8 cellular contexts compared by ENCODE assay signal in the genomic region with DNA sequence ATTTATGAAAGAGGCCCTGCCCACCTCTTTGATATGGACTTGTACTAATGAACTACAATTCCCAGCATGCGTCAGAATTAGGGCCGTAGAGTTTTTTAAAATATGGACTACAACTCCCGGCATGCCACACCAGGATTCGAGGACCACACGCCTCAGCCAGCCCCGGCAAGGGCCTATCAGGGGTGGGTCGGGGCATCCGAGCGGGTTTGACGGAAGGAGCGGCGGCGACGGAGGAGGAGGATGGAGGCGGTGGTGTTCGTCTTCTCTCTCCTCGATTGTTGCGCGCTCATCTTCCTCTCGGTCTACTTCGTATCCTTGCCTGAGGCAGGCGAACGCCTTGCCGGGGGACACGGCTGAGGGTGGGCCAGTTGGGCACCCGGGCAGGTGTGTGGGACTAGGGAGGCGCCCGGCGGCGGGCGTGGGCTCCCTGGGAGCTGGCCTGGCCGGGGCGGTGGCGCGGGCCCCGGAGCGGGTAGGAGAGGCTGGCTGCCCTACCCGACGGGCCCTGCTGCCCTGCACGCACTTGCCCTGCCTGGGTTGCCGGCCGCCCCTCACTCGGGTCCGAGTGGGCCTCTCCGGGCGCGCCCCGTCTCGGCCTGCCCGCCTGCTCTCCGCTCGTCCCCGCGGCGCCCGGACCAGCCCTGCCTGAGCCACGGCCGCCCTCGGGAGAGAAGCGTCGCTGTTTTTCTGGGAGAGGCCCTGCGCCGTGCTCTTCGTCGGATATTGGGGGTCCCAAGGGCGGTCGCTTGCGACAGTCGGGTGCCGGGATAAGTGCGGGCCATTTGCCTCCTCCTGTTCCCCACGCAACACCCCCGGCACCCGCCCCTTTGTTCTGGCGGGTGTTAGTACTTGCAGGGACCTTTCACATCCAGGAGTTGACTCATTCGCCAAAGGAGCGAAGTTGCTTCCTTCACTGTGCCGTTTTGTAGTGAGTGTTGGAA. TPM values are rescaled to one million over a fixed set of nuclear protein-coding genes. Genes with fewer than 3 reads are reported as not detected.
DNase-seq lines count a peak whose midpoint lies in the region; ATAC-seq and TF ChIP-seq lines count a peak whose summit lies in the region.

A gene (plus strand): TSS at position 195 of the 941 bp plus-strand sequence. CDS start 46 bp downstream, at position 241.

- 0% methylated on average over 24 to 54 of the region's 78 CpGs for WGBS in lower leg skin, 2 donors

- ATAC-seq in GM19438 (IDR thresholded peaks at IDR 0.05; ENCODE audit: low read depth, unreplicated experiment): peak; percentile 97
- peak; percentile 96 for ATAC-seq in HG03575 (IDR thresholded peaks at IDR 0.05; ENCODE audit: extremely low read depth, insufficient number of reproducible peaks, low FRiP score, unreplicated experiment)

- DNase-seq in CD1c-positive myeloid dendritic cell (ENCODE audit: extremely low spot score) (peak; percentile 95), NCI-H82 treated with DMSO at 0.1 percent for 48 hours (lab: John Stamatoyannopoulos, UW; ENCODE audit: unreplicated experiment) (peak; percentile 98), ecto neural progenitor cell (ENCODE audit: low spot score) (peak; percentile 92), lower leg skin (ENCODE audit: low spot score in 2 of 2) (peak; percentile 94 to 98)
- DNase-seq in activated CD4-positive, alpha-beta memory T cell treated with anti-CD3 and anti-CD28 coated beads, Interleukin-2, amount 10 ng/mL, durations not matched to agents 7 days and 5 days: peak; percentile 94
- DNase-seq in stimulated activated CD4-positive, alpha-beta T cell treated with anti-CD3 and anti-CD28 coated beads, Interleukin-4, amount 100 ng/mL, for 48 hours (ENCODE audit: low read depth in 2 of 2): peak; percentile 83 to 87

- H3K27me3 Mint-ChIP-seq in activated CD4-positive, alpha-beta memory T cell treated with anti-CD3 and anti-CD28 coated beads, Interleukin-2, amount 10 ng/mL, durations not matched to agents 7 days and 5 days: no peaks in the 10 kb centered on the region

- peaks cover 22% of the 10 kb centered on the region for H3K36me3 Mint-ChIP-seq in activated CD4-positive, alpha-beta memory T cell treated with anti-CD3 and anti-CD28 coated beads, Interleukin-2, amount 10 ng/mL, durations not matched to agents 7 days and 5 days (ENCODE audit: low read depth)

- peaks cover 41% of the 10 kb centered on the region for H3K4me1 Mint-ChIP-seq in activated CD4-positive, alpha-beta memory T cell treated with anti-CD3 and anti-CD28 coated beads, Interleukin-2, amount 10 ng/mL, durations not matched to agents 7 days and 5 days

- CTCF ChIA-PET in activated CD4-positive, alpha-beta memory T cell treated with anti-CD3 and anti-CD28 coated beads, Interleukin-2, amount 10 ng/mL, durations not matched to agents 7 days and 5 days (lab: Charles Lee): interaction anchor here (1.0 to 2.0 kb wide), 5 partner anchors 10 to 74 kb away, joined by 3 to 7 read pairs (median 7); a partner anchor contains a TSS

- H3K27ac Mint-ChIP-seq in activated CD4-positive, alpha-beta memory T cell treated with anti-CD3 and anti-CD28 coated beads, Interleukin-2, amount 10 ng/mL, durations not matched to agents 7 days and 5 days: peak within 1 kb of the TSS; percentile 83

- no peaks in the 10 kb centered on the region for H3K9me3 Mint-ChIP-seq in activated CD4-positive, alpha-beta memory T cell treated with anti-CD3 and anti-CD28 coated beads, Interleukin-2, amount 10 ng/mL, durations not matched to agents 7 days and 5 days

- TF ChIP-seq POLR2A in lower leg skin (IDR thresholded peaks at IDR 0.05): peak in 1 of 2 donors; percentile 65

- H3K4me3 Mint-ChIP-seq in activated CD4-positive, alpha-beta memory T cell treated with anti-CD3 and anti-CD28 coated beads, Interleukin-2, amount 10 ng/mL, durations not matched to agents 7 days and 5 days: peak within 1 kb of the TSS; percentile 90

- POLR2A ChIA-PET in activated CD4-positive, alpha-beta memory T cell treated with anti-CD3 and anti-CD28 coated beads, Interleukin-2, amount 10 ng/mL, durations not matched to agents 7 days and 5 days (lab: Charles Lee): interaction anchor here (0.9 to 3.0 kb wide), 17 partner anchors 11 to 175 kb away, joined by 3 to 20 read pairs (median 5); a partner anchor contains a TSS

- H3K4me3 ChIP-seq in lower leg skin (ENCODE audit: low read depth, poor library complexity, severe bottlenecking): peak within 1 kb of the TSS; percentile 69

- intact Hi-C loops in lower leg skin (cut with DNase I; ENCODE audit: low total_unique reads): no loop called here

- TF ChIP-seq CTCF in lower leg skin (IDR thresholded peaks at IDR 0.05): no peak

RNA-seq across cellular contexts. Expression of the gene that starts here (rescaled TPM):
- 10 to 100 TPM; 48.6 to 52.1 TPM for total RNA-seq in activated CD4-positive, alpha-beta memory T cell treated with anti-CD3 and anti-CD28 coated beads, Interleukin-2, amount 10 ng/mL, durations not matched to agents 7 days and 5 days
- total RNA-seq in lower leg skin: 10 to 100 TPM; 24.0 to 44.8 (median 37.0) TPM

Comparison
In these comparisons a context has a peak if more than half of its experiments do, and no peak if none do; other contexts are left out.
1. Peak in every context shown above with its lines: DNase-seq, ATAC-seq and H3K4me3 ChIP-seq.